ENCODE assay signal across 18 cellular contexts in the genomic region with DNA sequence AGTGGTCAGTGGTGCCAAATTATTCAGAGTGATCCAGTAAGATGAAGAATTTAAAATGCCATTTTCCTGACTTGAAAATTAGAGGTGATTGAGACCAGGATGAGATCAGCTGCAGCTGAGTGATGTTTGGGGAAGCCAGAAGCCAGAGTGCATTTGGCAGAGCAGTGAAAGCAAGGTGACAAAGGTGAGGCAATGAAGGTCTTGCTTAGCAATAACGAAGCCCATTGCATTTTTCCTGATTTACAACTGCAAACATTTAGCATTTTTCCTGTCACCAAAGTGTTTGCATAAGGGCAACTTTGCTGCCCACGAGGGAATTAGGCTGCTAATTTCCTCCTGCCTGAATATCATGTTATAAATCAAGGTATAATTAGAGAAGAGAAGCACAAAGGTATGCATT.
"Had no signal": no experiment of that assay in that cellular context is flagged by ENCODE, and none has a peak within 500 bp of the region (broad histone marks: within the 10 kb centered on the region; RNA-seq: fewer than 3 reads in every experiment).

No MANE protein-coding gene starts in this region.

- DNase-seq: activated gamma-delta T cell treated with Interleukin-2 at 50 U/mL for 16 hours; activated T-cell treated with anti-CD3 and anti-CD28 coated beads, Interleukin-2, amount 50 U/mL, for 1 hour; anterior cingulate cortex; caudate nucleus; effector CD4-positive, alpha-beta T cell; heart right ventricle; left colon; naive B cell; sigmoid colon; stimulated activated CD4-positive, alpha-beta T cell treated with anti-CD3 and anti-CD28 coated beads, Interleukin-15, amount 100 ng/mL, for 24 hours; transverse colon had no signal

- ATAC-seq: heart right ventricle; left colon; stimulated activated memory B cell treated with anti-CD40 and anti-IgM and Interleukin-4, amounts not matched to agents 10 μg/mL and 1 μg/mL and 100 μg/mL, for 72 hours; WTC11 had no signal

- H3K9me3 ChIP-seq: sigmoid colon, transverse colon had no signal

- H3K36me3 Mint-ChIP-seq: activated naive CD4-positive, alpha-beta T cell treated with anti-CD3 and anti-CD28 coated beads, Interleukin-2, amount 50 U/mL, for 24 hours; naive B cell; stimulated activated memory B cell treated with anti-CD40 and anti-IgM and Interleukin-4, amounts not matched to agents 10 μg/mL and 1 μg/mL and 100 μg/mL, for 72 hours; WTC11 had no signal

- H3K27ac ChIP-seq: brain microvascular endothelial cell, heart right ventricle, sigmoid colon, transverse colon had no signal

- H3K4me1 Mint-ChIP-seq: activated naive CD4-positive, alpha-beta T cell treated with anti-CD3 and anti-CD28 coated beads, Interleukin-2, amount 50 U/mL, for 24 hours; naive B cell; stimulated activated memory B cell treated with anti-CD40 and anti-IgM and Interleukin-4, amounts not matched to agents 10 μg/mL and 1 μg/mL and 100 μg/mL, for 72 hours; WTC11 had no signal

- H3K27ac Mint-ChIP-seq: activated naive CD4-positive, alpha-beta T cell treated with anti-CD3 and anti-CD28 coated beads, Interleukin-2, amount 50 U/mL, for 24 hours; dendritic cell treated with granulocyte-macrophage colony-stimulating factor and Interleukin-4, amounts not matched to agents 40 ng/mL and 50 ng/mL, for 4 days; stimulated activated memory B cell treated with anti-CD40 and anti-IgM and Interleukin-4, amounts not matched to agents 10 μg/mL and 1 μg/mL and 100 μg/mL, for 72 hours; WTC11 had no signal

- H3K4me1 ChIP-seq: heart right ventricle, sigmoid colon, transverse colon had no signal

- H3K27me3 Mint-ChIP-seq: activated naive CD4-positive, alpha-beta T cell treated with anti-CD3 and anti-CD28 coated beads, Interleukin-2, amount 50 U/mL, for 24 hours; dendritic cell treated with granulocyte-macrophage colony-stimulating factor and Interleukin-4, amounts not matched to agents 40 ng/mL and 50 ng/mL, for 4 days; stimulated activated memory B cell treated with anti-CD40 and anti-IgM and Interleukin-4, amounts not matched to agents 10 μg/mL and 1 μg/mL and 100 μg/mL, for 72 hours had no signal

- H3K4me3 Mint-ChIP-seq: activated naive CD4-positive, alpha-beta T cell treated with anti-CD3 and anti-CD28 coated beads, Interleukin-2, amount 50 U/mL, for 24 hours; dendritic cell treated with granulocyte-macrophage colony-stimulating factor and Interleukin-4, amounts not matched to agents 40 ng/mL and 50 ng/mL, for 4 days; naive B cell; stimulated activated memory B cell treated with anti-CD40 and anti-IgM and Interleukin-4, amounts not matched to agents 10 μg/mL and 1 μg/mL and 100 μg/mL, for 72 hours; WTC11 had no signal

- H3K27me3 ChIP-seq: brain microvascular endothelial cell, heart right ventricle, sigmoid colon, transverse colon had no signal

- H3K9me3 Mint-ChIP-seq: dendritic cell treated with granulocyte-macrophage colony-stimulating factor and Interleukin-4, amounts not matched to agents 40 ng/mL and 50 ng/mL, for 4 days; stimulated activated memory B cell treated with anti-CD40 and anti-IgM and Interleukin-4, amounts not matched to agents 10 μg/mL and 1 μg/mL and 100 μg/mL, for 72 hours had no signal

- H3K4me3 ChIP-seq: heart right ventricle, lung, sigmoid colon, smooth muscle cell, transverse colon had no signal

- H3K36me3 ChIP-seq: brain microvascular endothelial cell, heart right ventricle, sigmoid colon, transverse colon had no signal
